8 cellular contexts compared by ENCODE assay signal in genomic region chr1:200302192-200302892, GRCh38.
DNase-seq lines count a peak whose midpoint lies in the region; ATAC-seq and TF ChIP-seq lines count a peak whose summit lies in the region.

No MANE protein-coding gene starts in this region.

- no peaks in the 10 kb centered on the region; the same call in 1 of the 2 replicates for H4K20me1 ChIP-seq in DOHH2 (ENCODE audit: control insufficient read depth, insufficient read depth, low read depth, low read length)

- ATAC-seq in GM21447 (IDR thresholded peaks at IDR 0.05; ENCODE audit: unreplicated experiment), result peak; percentile 59
- peak; percentile 89 for ATAC-seq in central memory CD8-positive, alpha-beta T cell (replicated peaks; ENCODE audit: extremely low read depth, poor library complexity, severe bottlenecking)
- peak; percentile 75 for ATAC-seq in left lobe of liver

- H3K27ac ChIP-seq in DOHH2 (ENCODE audit: low read depth, low read length), result no peak overlapping the region

- TF ChIP-seq CTCF in DOHH2 (IDR thresholded peaks at IDR 0.05; ENCODE audit: low read depth, low read length, poor library complexity, severe bottlenecking), result no peak

- H3K27ac Mint-ChIP-seq in IgD-negative memory B cell, result peak overlapping the region; percentile 64 to 86 (median 85)
- H3K27ac Mint-ChIP-seq in central memory CD8-positive, alpha-beta T cell (ENCODE audit: low read depth), result no peak overlapping the region

- no peaks in the 10 kb centered on the region for H3K36me3 ChIP-seq in DOHH2 (ENCODE audit: control insufficient read depth, low read length)

- H3K79me2 ChIP-seq in DOHH2 (ENCODE audit: control insufficient read depth, low read length), result no peaks in the 10 kb centered on the region

- peaks cover 27 to 34% (median 30%) of the 10 kb centered on the region in 3 donors for H3K4me1 Mint-ChIP-seq in IgD-negative memory B cell
- H3K4me1 Mint-ChIP-seq in central memory CD8-positive, alpha-beta T cell, result peaks cover 6% of the 10 kb centered on the region

- no peaks in the 10 kb centered on the region for H3K9me3 Mint-ChIP-seq in IgD-negative memory B cell
- no peaks in the 10 kb centered on the region for H3K9me3 Mint-ChIP-seq in central memory CD8-positive, alpha-beta T cell

- peak overlapping the region; percentile 71 for H3K4me2 ChIP-seq in DOHH2 (ENCODE audit: low read length)

- DNase-seq in activated CD4-positive, CD25-positive, alpha-beta regulatory T cell treated with anti-CD3 and anti-CD28 coated beads, Interleukin-2, amount 50 U/mL, for 72 hours, result peak; percentile 54
- peak; percentile 38 to 41 for DNase-seq in central memory CD8-positive, alpha-beta T cell (ENCODE audit: low spot score in 2 of 2)
- peak; percentile 70 for DNase-seq in left lobe of liver (ENCODE audit: low spot score)
- peak; percentile 21 to 37 for DNase-seq in stimulated activated CD4-positive, alpha-beta T cell treated with anti-CD3 and anti-CD28 coated beads, Interleukin-2, amount 100 ng/mL, for 48 hours
- DNase-seq in NCI-H524 treated with DMSO at 0.1 percent for 48 hours (lab: John Stamatoyannopoulos, UW), result no peak

- peak overlapping the region; percentile 88 to 96 (median 95) for H3K4me3 Mint-ChIP-seq in IgD-negative memory B cell
- peak overlapping the region; percentile 85 for H3K4me3 Mint-ChIP-seq in central memory CD8-positive, alpha-beta T cell

- H3K9me3 ChIP-seq in DOHH2 (ENCODE audit: control insufficient read depth, insufficient read depth, low read length), result no peaks in the 10 kb centered on the region

- H3K27me3 ChIP-seq in DOHH2 (ENCODE audit: control insufficient read depth, low read length), result peaks cover 70% of the 10 kb centered on the region

- peak overlapping the region; percentile 61 for H3K4me3 ChIP-seq in DOHH2 (ENCODE audit: low read length)

- peaks cover 21% of the 10 kb centered on the region for H3K27me3 Mint-ChIP-seq in IgD-negative memory B cell
- H3K27me3 Mint-ChIP-seq in central memory CD8-positive, alpha-beta T cell, result no peaks in the 10 kb centered on the region

- peaks cover 48% of the 10 kb centered on the region for H3K4me1 ChIP-seq in DOHH2 (ENCODE audit: control insufficient read depth, low read length)

- H3F3A ChIP-seq in DOHH2 (ENCODE audit: control insufficient read depth, insufficient read depth), result peaks cover 11% of the 10 kb centered on the region

- no peaks in the 10 kb centered on the region for H3K36me3 Mint-ChIP-seq in IgD-negative memory B cell
- peaks cover 8% of the 10 kb centered on the region for H3K36me3 Mint-ChIP-seq in central memory CD8-positive, alpha-beta T cell (ENCODE audit: insufficient read depth)

- H3K9me2 ChIP-seq in DOHH2 (replicated peaks; ENCODE audit: control insufficient read depth, low read length), result no peaks in the 10 kb centered on the region
